Comparison of ENCODE assay signal across 22 cellular contexts in the genomic region with DNA sequence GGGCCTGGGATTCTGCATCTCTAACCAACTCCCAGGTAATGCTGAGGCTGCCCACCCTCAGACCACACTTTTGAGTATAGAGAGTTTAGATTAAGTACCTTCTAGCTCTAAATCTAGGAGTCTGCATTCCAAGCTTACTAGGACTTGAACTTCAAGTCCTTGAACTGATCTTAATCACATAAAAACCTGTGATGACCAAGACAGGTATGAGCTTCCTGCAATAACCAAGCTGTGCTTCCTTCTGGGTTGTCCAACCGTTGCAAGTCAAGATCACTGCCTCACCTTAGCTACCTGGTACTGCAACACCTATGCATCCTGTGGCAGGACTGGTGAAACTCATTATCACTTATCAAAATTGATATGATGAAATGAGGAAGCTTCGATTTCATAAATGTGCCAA. TPM values are rescaled to one million over a fixed set of nuclear protein-coding genes. Genes with fewer than 3 reads are reported as not detected.
DNase-seq lines count a peak whose midpoint lies in the region; ATAC-seq, FAIRE-seq and TF ChIP-seq lines count a peak whose summit lies in the region.
"Had no signal": no experiment of that assay in that cellular context is flagged by ENCODE, and none has a peak within 500 bp of the region (broad histone marks: within the 10 kb centered on the region; RNA-seq: fewer than 3 reads in every experiment).

No MANE protein-coding gene starts in this region.

- H3K36me3 Mint-ChIP-seq in activated CD4-positive, alpha-beta T cell treated with anti-CD3 and anti-CD28 coated beads, Interleukin-2, amount 10 ng/mL, durations not matched to agents 24 days and 14 days (ENCODE audit: low read depth) = no peaks in the 10 kb centered on the region
- H3K36me3 Mint-ChIP-seq: CD4-positive, alpha-beta memory T cell had no signal

- no peaks in the 10 kb centered on the region for H3K9me3 Mint-ChIP-seq in activated CD4-positive, alpha-beta T cell treated with anti-CD3 and anti-CD28 coated beads, Interleukin-2, amount 10 ng/mL, durations not matched to agents 24 days and 14 days
- H3K9me3 Mint-ChIP-seq: CD4-positive, alpha-beta memory T cell had no signal

- WGBS in GM12878 (ENCODE audit: insufficient coverage, insufficient replicate concordance, low lambda C conversion rate, missing lambda C conversion rate) = 26% methylated on average over 2 of the region's 2 CpGs
- WGBS in tibial nerve, 2 donors = 96 to 100% methylated on average over 2 of the region's 2 CpGs

- H2AFZ ChIP-seq in GM12878 (ENCODE audit: control insufficient read depth, low read depth, low read length) = no peak overlapping the region

- H3K27me3 Mint-ChIP-seq in activated CD4-positive, alpha-beta T cell treated with anti-CD3 and anti-CD28 coated beads, Interleukin-2, amount 10 ng/mL, durations not matched to agents 24 days and 14 days = no peaks in the 10 kb centered on the region

- H3K79me2 ChIP-seq in GM12878 (ENCODE audit: control insufficient read depth, insufficient read depth, low read length) = no peaks in the 10 kb centered on the region

- POLR2A ChIA-PET in GM12878 (lab: Charles Lee) = no interaction called here

- no peak overlapping the region for H3K9ac ChIP-seq in BLaER1
- H3K9ac ChIP-seq in GM12878 (ENCODE audit: control insufficient read depth, insufficient read depth, low read length) = no peak overlapping the region

- peak overlapping the region; percentile 18; the same call in 1 of the 2 replicates for H3K27ac ChIP-seq in BLaER1
- no peak overlapping the region for H3K27ac ChIP-seq in GM12878 (ENCODE audit: control insufficient read depth, insufficient read depth)
- H3K27ac ChIP-seq in tibial nerve = no peak overlapping the region
- H3K27ac ChIP-seq: 22Rv1 had no signal

- FAIRE-seq in GM12891 (lab: Jason Lieb, UNC) (peak; percentile 5), GM12878 (lab: Jason Lieb, UNC) (peak; percentile 35)
- FAIRE-seq: A204.1, GM12892, H54 had no signal

- intact Hi-C loops in GM12878 (cut with micrococcal nuclease; ENCODE audit: unreplicated experiment) = no loop called here
- intact Hi-C loops in activated CD4-positive, alpha-beta T cell treated with anti-CD3 and anti-CD28 coated beads, Interleukin-2, amount 10 ng/mL, durations not matched to agents 24 days and 14 days (cut with micrococcal nuclease) = no loop called here

- H3K4me2 ChIP-seq in BLaER1 (peak overlapping the region; percentile 72; the same call in 1 of the 2 replicates), GM12878 (ENCODE audit: control insufficient read depth, insufficient read depth) (no peak overlapping the region)

- H3K4me1 ChIP-seq in BLaER1 = peaks cover 52% of the 10 kb centered on the region
- H3K4me1 ChIP-seq in GM12878 (ENCODE audit: control insufficient read depth, insufficient read depth, low read length) = peaks cover 23% of the 10 kb centered on the region
- H3K4me1 ChIP-seq in tibial nerve = peaks cover 0 to 3% (median 0%) of the 10 kb centered on the region in 4 donors

- DNase-seq in GM12891 (ENCODE audit: insufficient read length, low spot score) (no peak), GM12878 (ENCODE audit: low read depth, low spot score) (no peak), kidney tubule cell (ENCODE audit: low spot score) (peak; percentile 23), NK-92 (lab: John Stamatoyannopoulos, UW; ENCODE audit: unreplicated experiment) (no peak), tibial nerve (ENCODE audit: low spot score in 2 of 2) (no peak)
- no peak for DNase-seq in activated CD4-positive, alpha-beta T cell treated with anti-CD3 and anti-CD28 coated beads, Interleukin-2, amount 10 ng/mL, durations not matched to agents 24 days and 14 days
- DNase-seq: C1 segment of cervical spinal cord; Calu3; CD4-positive, alpha-beta memory T cell; COR-L47; DND-41; EL; GDM1; GOT3; HCEC 1CT had no signal

- no peak for TF ChIP-seq RAD21 in GM12878 (IDR thresholded peaks at IDR 0.05; ENCODE audit: insufficient read depth, low read depth, low read length)

- TF ChIP-seq POLR2A in GM12891 (IDR thresholded peaks at IDR 0.05; ENCODE audit: low read depth, low read length) = no peak
- TF ChIP-seq POLR2A in GM12878 (IDR thresholded peaks at IDR 0.05; ENCODE audit: low read depth, low read length) = no peak
- no peak for TF ChIP-seq POLR2A in tibial nerve (IDR thresholded peaks at IDR 0.05)

- in situ Hi-C loops in GM12878 (cut with MboI) = no loop called here

- no peak overlapping the region for H3K4me3 ChIP-seq in BLaER1
- no peak overlapping the region for H3K4me3 ChIP-seq in GM12878
- H3K4me3 ChIP-seq in tibial nerve = no peak overlapping the region

- no peaks in the 10 kb centered on the region for H3K27me3 ChIP-seq in BLaER1
- no peaks in the 10 kb centered on the region for H3K27me3 ChIP-seq in GM12878 (replicated peaks in 1 of 2; ENCODE audit: control insufficient read depth in 2 of 2, insufficient read depth in 2 of 2, low read length in 1 of 2)
- H3K27me3 ChIP-seq in tibial nerve = no peaks in the 10 kb centered on the region

- H3K4me1 Mint-ChIP-seq in activated CD4-positive, alpha-beta T cell treated with anti-CD3 and anti-CD28 coated beads, Interleukin-2, amount 10 ng/mL, durations not matched to agents 24 days and 14 days = no peaks in the 10 kb centered on the region

- no TSS peak for BruUV-seq in GM12878 (replicated peaks; lab: Mats Ljungman, UMichigan)

- RAD21 ChIA-PET in GM12878 (lab: Charles Lee; ENCODE audit: unreplicated experiment) = interaction anchor here (1.5 kb wide), 1 partner anchor 11 kb away, joined by 3 read pairs; no protein-coding TSS in a partner anchor

- CTCF ChIA-PET in GM12878 (lab: Yijun Ruan, JAX) = interaction anchor here (0.6 to 1.2 kb wide), 4 partner anchors 15 to 1321 kb away, joined by 3 to 4 read pairs (median 4); no protein-coding TSS in a partner anchor

- H4K20me1 ChIP-seq in BLaER1 (no peaks in the 10 kb centered on the region), GM12878 (ENCODE audit: control insufficient read depth, insufficient read depth) (no peaks in the 10 kb centered on the region)

- H3K9me3 ChIP-seq in BLaER1 (peaks cover 16% of the 10 kb centered on the region), GM12878 (replicated peaks; ENCODE audit: control insufficient read depth, insufficient read depth, low read length) (peaks cover 3% of the 10 kb centered on the region; the same call in 1 of the 3 replicates), tibial nerve (no peaks in the 10 kb centered on the region)

- TF ChIP-seq CTCF in GM12878 (IDR thresholded peaks at IDR 0.05 in 2 of 3, conservative IDR thresholded peaks at IDR 0.05 in 1 of 3; ENCODE audit: control insufficient read depth in 2 of 3, extremely low read depth in 1 of 3, insufficient read depth in 1 of 3, low read depth in 3 of 3, low read length in 3 of 3) (no peak), tibial nerve (IDR thresholded peaks at IDR 0.05) (no peak)

- TF ChIP-seq EP300 in GM12878 (IDR thresholded peaks at IDR 0.05; ENCODE audit: borderline replicate concordance in 1 of 2, control insufficient read depth in 1 of 2, low read depth in 2 of 2, low read length in 2 of 2) (no peak), tibial nerve (IDR thresholded peaks at IDR 0.05) (no peak)

- H3K4me3 Mint-ChIP-seq in activated CD4-positive, alpha-beta T cell treated with anti-CD3 and anti-CD28 coated beads, Interleukin-2, amount 10 ng/mL, durations not matched to agents 24 days and 14 days = no peak overlapping the region
- H3K4me3 Mint-ChIP-seq: B cell; CD4-positive, alpha-beta memory T cell had no signal

- no peaks in the 10 kb centered on the region for H3K36me3 ChIP-seq in BLaER1
- H3K36me3 ChIP-seq in GM12878 (ENCODE audit: control insufficient read depth in 2 of 2, insufficient read depth in 2 of 2, low read length in 1 of 2) = no peaks in the 10 kb centered on the region
- no peaks in the 10 kb centered on the region for H3K36me3 ChIP-seq in tibial nerve

- H3K27ac Mint-ChIP-seq in activated CD4-positive, alpha-beta T cell treated with anti-CD3 and anti-CD28 coated beads, Interleukin-2, amount 10 ng/mL, durations not matched to agents 24 days and 14 days = no peak overlapping the region
- H3K27ac Mint-ChIP-seq: B cell; CD4-positive, alpha-beta memory T cell had no signal

- SMC1A ChIA-PET in GM12878 (lab: Charles Lee; ENCODE audit: uncharacterized antibody, unreplicated experiment) = interaction anchor here (0.7 to 3.6 kb wide), 5 partner anchors 12 to 62 kb away, joined by 3 to 19 read pairs (median 3); no protein-coding TSS in a partner anchor

- no peak for ATAC-seq in GM12878
- ATAC-seq in HG02970 (IDR thresholded peaks at IDR 0.05; ENCODE audit: low FRiP score, unreplicated experiment) = no peak

TF ChIP-seq in GM12891, 5 proteins besides CTCF, POLR2A, EP300 and RAD21 (continues in another document):
- no peak for TF ChIP-seq PAX5 (IDR thresholded peaks at IDR 0.05; ENCODE audit: insufficient read depth, low read length, severe bottlenecking)
- no peak for TF ChIP-seq SPI1 (IDR thresholded peaks at IDR 0.05; ENCODE audit: low read depth, low read length)
- TF ChIP-seq POLR2AphosphoS5 (IDR thresholded peaks at IDR 0.05; ENCODE audit: low read depth, low read length) = no peak

RNA-seq across cellular contexts. Expression of a gene that starts 32.9 kb away (rescaled TPM):
- 1.8 TPM for polyA plus RNA-seq in GM12891 (2012; ENCODE audit: low read depth, missing spikeins)
- 20.1 and 24.4 TPM in 2 replicates for total RNA-seq in GM12878 (2013; cell fraction: nucleolus; rRNA removed)
- total RNA-seq in GM12878 (2014; rRNA removed) = 1.9 and 2.2 TPM in 2 replicates
- 3.2 and 4.2 TPM in 2 replicates for total RNA-seq in GM12878 (2014; rRNA removed; fragmentation: Illumina TruSeq; extraction: Trizol)
- 4.0 and 4.3 TPM in 2 replicates for total RNA-seq in GM12878 (2021)
- polyA plus RNA-seq in GM12878 (2011; ENCODE audit: low read depth) = 1.8 TPM
- 0.56 and 0.57 TPM in 2 replicates for polyA plus RNA-seq in GM12878 (2011; rRNA removed)
- polyA plus RNA-seq in GM12878 (2011; cell fraction: cytosol; rRNA removed) = 0.18 and 0.39 TPM in 2 replicates
- polyA plus RNA-seq in GM12878 (2011; cell fraction: nucleus; rRNA removed) = 0.88 and 0.95 TPM in 2 replicates
- 1.3 and 2.2 TPM in 2 replicates for polyA plus RNA-seq in GM12878 (2012)
- 1.6 and 1.9 TPM in 2 replicates for polyA plus RNA-seq in GM12878 (2014; fragmentation: Illumina TruSeq; extraction: Trizol)
- under 1 TPM; 0.38 to 0.39 TPM for polyA plus RNA-seq in GM12878 (2014; fragmentation: Nextera tagmentation; extraction: Ambion mirVana)
- polyA plus RNA-seq in GM12878 (2014; rRNA removed) = 1.7 and 1.8 TPM in 2 replicates
- under 1 TPM in 1 of 2 experiments, not detected in 1; 0.88 TPM for polyA plus RNA-seq in GM12878 (2016; fragmentation: Nextera tagmentation; extraction: Ambion mirVana)
- 1.9 and 2.7 TPM in 2 replicates for polyA minus RNA-seq in GM12878 (2011; rRNA and poly(A)+ RNA removed)
- 0.52 and 0.53 TPM in 2 replicates for polyA minus RNA-seq in GM12878 (2011; cell fraction: cytosol; rRNA and poly(A)+ RNA removed)
- 4.6 and 5.3 TPM in 2 replicates for polyA minus RNA-seq in GM12878 (2011; cell fraction: nucleus; rRNA and poly(A)+ RNA removed)
- 0.54 and 0.73 TPM in 2 replicates for total RNA-seq in activated CD4-positive, alpha-beta T cell treated with anti-CD3 and anti-CD28 coated beads, Interleukin-2, amount 10 ng/mL, durations not matched to agents 24 days and 14 days
- total RNA-seq in tibial nerve = 100 to 1,000 TPM in 1 of 4 donors, 10 to 100 TPM in 3; 63.3 to 121 (median 76.9) TPM
- total RNA-seq: CD4-positive, alpha-beta memory T cell had no signal
- polyA plus RNA-seq: CD4-positive, alpha-beta memory T cell had no signal
